Comparison of ENCODE assay signal across 13 cellular contexts in the genomic region with DNA sequence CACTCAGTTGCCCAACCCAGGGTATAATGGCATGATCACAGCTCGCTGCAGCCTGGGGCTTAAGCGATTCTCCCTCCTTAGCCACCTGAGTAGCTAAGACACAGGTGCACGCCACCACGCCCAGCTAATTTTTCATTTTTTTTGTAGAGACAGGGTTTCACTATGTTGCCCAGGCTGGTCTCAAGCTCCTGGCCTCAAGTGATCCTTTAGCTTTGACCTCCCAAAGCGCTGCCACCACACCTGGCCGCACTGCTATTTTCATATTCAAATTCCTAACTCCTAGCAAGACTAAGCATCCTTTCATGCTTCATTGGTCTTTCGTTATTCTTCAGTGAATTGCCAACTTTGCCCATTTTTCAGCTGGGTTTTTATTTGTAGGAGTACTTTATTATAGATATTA.
"Had no signal": no experiment of that assay in that cellular context is flagged by ENCODE, and none has a peak within 500 bp of the region (broad histone marks: within the 10 kb centered on the region; RNA-seq: fewer than 3 reads in every experiment).

No MANE protein-coding gene starts in this region.

- FAIRE-seq: endometrium had no signal

- H3K27me3 ChIP-seq: breast epithelium, esophagus muscularis mucosa, suprapubic skin had no signal

- H3K27me3 Mint-ChIP-seq: activated CD4-positive, alpha-beta memory T cell treated with anti-CD3 and anti-CD28 coated beads for 36 hours; activated naive CD4-positive, alpha-beta T cell treated with anti-CD3 and anti-CD28 coated beads, Interleukin-2, amount 10 ng/mL, durations not matched to agents 7 days and 5 days; naive thymus-derived CD8-positive, alpha-beta T cell had no signal

- H3K9me3 ChIP-seq: breast epithelium, esophagus muscularis mucosa, suprapubic skin had no signal

- H3K36me3 ChIP-seq: breast epithelium had no signal

- H3K4me3 Mint-ChIP-seq: activated CD4-positive, alpha-beta memory T cell treated with anti-CD3 and anti-CD28 coated beads for 36 hours had no signal

- H3K4me3 ChIP-seq: breast epithelium, esophagus muscularis mucosa, suprapubic skin had no signal

- DNase-seq: activated CD4-positive, alpha-beta memory T cell treated with anti-CD3 and anti-CD28 coated beads for 36 hours; activated naive CD4-positive, alpha-beta T cell treated with anti-CD3 and anti-CD28 coated beads, Interleukin-2, amount 10 ng/mL, durations not matched to agents 7 days and 5 days; left colon; naive thymus-derived CD8-positive, alpha-beta T cell; occipital lobe; stimulated activated CD4-positive, alpha-beta T cell treated with anti-CD3 and anti-CD28 coated beads, Interleukin-2, amount 100 ng/mL, for 48 hours; stimulated activated naive CD8-positive, alpha-beta T cell treated with anti-CD3 and anti-CD28 coated beads, Interleukin-15, Interleukin-2, amounts not matched to agents 100 U/mL and 50 U/mL, for 24 hours had no signal

- ATAC-seq: activated CD4-positive, CD25-positive, alpha-beta regulatory T cell treated with anti-CD3 and anti-CD28 coated beads, Interleukin-2, amount 50 U/mL, for 24 hours; left colon; naive thymus-derived CD8-positive, alpha-beta T cell; stimulated activated naive CD8-positive, alpha-beta T cell treated with anti-CD3 and anti-CD28 coated beads, Interleukin-15, Interleukin-2, amounts not matched to agents 100 U/mL and 50 U/mL, for 24 hours had no signal

- H3K9me3 Mint-ChIP-seq: activated CD4-positive, alpha-beta memory T cell treated with anti-CD3 and anti-CD28 coated beads for 36 hours; activated naive CD4-positive, alpha-beta T cell treated with anti-CD3 and anti-CD28 coated beads, Interleukin-2, amount 10 ng/mL, durations not matched to agents 7 days and 5 days; activated T-helper 2 cell treated with anti-CD3 and anti-CD28 coated beads, Interferon-gamma antibody, Interleukin-2, Interleukin-4, amounts not matched to agents 10 μg/mL and 5 μg/mL and 100 μg/mL, durations not matched to agents 14 hours and 24 hours and 36 hours; naive thymus-derived CD8-positive, alpha-beta T cell had no signal

- H3K27ac ChIP-seq: breast epithelium, esophagus muscularis mucosa, suprapubic skin had no signal
